In the genomic region with DNA sequence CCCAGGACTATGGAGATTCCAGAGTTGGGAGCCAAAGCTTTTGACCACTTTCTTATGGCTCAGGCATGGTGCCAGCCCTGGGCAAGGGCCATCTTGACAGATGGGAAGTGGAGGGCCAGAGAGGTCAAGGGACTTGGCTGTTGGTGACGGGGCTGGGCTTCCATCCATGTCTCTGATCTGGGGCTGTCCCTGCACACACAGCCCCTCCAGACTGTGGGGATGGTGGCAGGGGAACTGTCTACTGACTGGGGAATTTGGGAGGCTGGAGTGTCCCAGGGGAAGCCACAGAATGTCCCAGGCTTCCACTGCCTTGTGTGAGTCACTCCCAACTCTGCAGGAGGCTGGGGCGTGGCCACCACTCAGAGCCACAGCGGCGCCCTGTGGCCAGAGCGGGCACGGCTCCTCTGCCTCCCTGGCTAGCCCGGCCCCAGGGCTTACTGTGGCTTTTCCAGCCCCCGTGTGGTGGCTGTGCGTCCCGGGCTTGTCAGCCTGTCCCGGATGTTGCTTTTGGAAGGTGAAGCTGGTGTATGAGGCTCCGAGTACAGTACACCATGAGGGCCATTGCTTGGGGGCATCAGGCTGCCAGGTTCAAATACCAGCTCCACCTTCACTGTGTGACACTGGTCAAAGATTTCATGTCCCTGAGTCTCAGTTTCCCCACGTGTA, we compare ENCODE assay signal across 8 cellular contexts. TPM values are rescaled to one million over a fixed set of nuclear protein-coding genes. Genes with fewer than 3 reads are reported as not detected.
DNase-seq lines count a peak whose midpoint lies in the region; ATAC-seq and TF ChIP-seq lines count a peak whose summit lies in the region.

No MANE protein-coding gene starts in this region.

- 0 to 31% (median 4%) methylated on average over 2 to 13 of the region's 13 CpGs for WGBS in adrenal gland, 4 donors
- WGBS in psoas muscle, 3 donors: 4 to 14% (median 5%) methylated on average over 13 of the region's 13 CpGs

- no peaks in the 10 kb centered on the region for H3K9me3 ChIP-seq in adrenal gland (replicated peaks in 1 of 3)
- no peaks in the 10 kb centered on the region for H3K9me3 ChIP-seq in psoas muscle
- H3K9me3 ChIP-seq in upper lobe of right lung: no peaks in the 10 kb centered on the region

- H3K27me3 ChIP-seq in adrenal gland (no peaks in the 10 kb centered on the region), psoas muscle (ENCODE audit: insufficient read depth in 3 of 3, low read length in 2 of 3) (no peaks in the 10 kb centered on the region), upper lobe of right lung (no peaks in the 10 kb centered on the region)

- DNase-seq in COR-L47 (lab: John Stamatoyannopoulos, UW) (peak; percentile 47), T follicular helper cell (ENCODE audit: low read depth) (peak; percentile 66), adrenal gland (peak; percentile 90 to 96 (median 94)), left cardiac atrium (peak; percentile 91), psoas muscle (peak; percentile 91 to 96), upper lobe of right lung (peak; percentile 95)

- TF ChIP-seq POLR2A in adrenal gland (IDR thresholded peaks at IDR 0.05): no peak

- TF ChIP-seq CTCF in LNCAP (IDR thresholded peaks at IDR 0.05): peak; percentile 99
- peak; percentile 93 to 98 (median 97) for TF ChIP-seq CTCF in adrenal gland (IDR thresholded peaks at IDR 0.05)
- TF ChIP-seq CTCF in psoas muscle (IDR thresholded peaks at IDR 0.05): peak; percentile 92
- peak; percentile 97 for TF ChIP-seq CTCF in upper lobe of right lung (IDR thresholded peaks at IDR 0.05)

- ATAC-seq in GM21381 (IDR thresholded peaks at IDR 0.05; ENCODE audit: unreplicated experiment) (peak; percentile 74), left cardiac atrium (peak; percentile 96 to 98), psoas muscle (peak; percentile 98 to 99 (median 98)), upper lobe of right lung (peak; percentile 95)

- intact Hi-C loops in adrenal gland (cut with DNase I): loop anchor here in 1 of 2 donors (10.0 kb wide), 1 partner anchor 119 kb away; no protein-coding TSS in a partner anchor
- intact Hi-C loops in left cardiac atrium (cut with DNase I): loop anchor here in 1 of 2 donors (1.0 to 5.0 kb wide), 2 partner anchors 28 to 47 kb away; a partner anchor contains a TSS
- intact Hi-C loops in psoas muscle (cut with DNase I): loop anchor here in 1 of 2 donors (2.0 to 10.0 kb wide), 3 partner anchors 27 to 119 kb away; a partner anchor contains a TSS
- intact Hi-C loops in upper lobe of right lung (cut with DNase I): no loop called here

- H3K27ac ChIP-seq in adrenal gland: peak overlapping the region in 4 of 5 donors; percentile 30 to 80 (median 51)
- peak overlapping the region; percentile 54 for H3K27ac ChIP-seq in psoas muscle
- H3K27ac ChIP-seq in upper lobe of right lung: peak overlapping the region; percentile 56

- H3K4me3 ChIP-seq in adrenal gland: no peak overlapping the region
- no peak overlapping the region for H3K4me3 ChIP-seq in psoas muscle
- H3K4me3 ChIP-seq in upper lobe of right lung: no peak overlapping the region

- H3K36me3 ChIP-seq in adrenal gland (replicated peaks in 1 of 2) (peaks cover 0 to 25% of the 10 kb centered on the region in 2 donors), psoas muscle (ENCODE audit: insufficient read depth in 1 of 2, low read depth in 1 of 2) (peaks cover 4 to 42% of the 10 kb centered on the region in 2 donors), upper lobe of right lung (peaks cover 20% of the 10 kb centered on the region)

- peaks cover 10 to 12% of the 10 kb centered on the region in 2 donors for H3K4me1 ChIP-seq in adrenal gland (replicated peaks in 1 of 2)
- peaks cover 11% of the 10 kb centered on the region for H3K4me1 ChIP-seq in psoas muscle
- H3K4me1 ChIP-seq in upper lobe of right lung: peaks cover 41% of the 10 kb centered on the region

RNA-seq across cellular contexts. Expression of a gene that starts 19.6 kb away (rescaled TPM):
- 1 to 10 TPM in 2 of 8 donors, under 1 TPM in 4, not detected in 2; 0.57 to 1.2 (median 0.81) TPM for total RNA-seq in adrenal gland
- under 1 TPM; 0.40 to 0.68 (median 0.47) TPM for polyA plus RNA-seq in adrenal gland
- total RNA-seq in left cardiac atrium: under 1 TPM in 1 of 2 donors, not detected in 1; 0.21 TPM
- total RNA-seq in psoas muscle: under 1 TPM; 0.17 to 0.43 (median 0.20) TPM
- 1 to 10 TPM in 1 of 3 donors, under 1 TPM in 2; 0.36 to 1.2 (median 0.72) TPM for polyA plus RNA-seq in psoas muscle
- not detected for total RNA-seq in upper lobe of right lung

RNA-seq across cellular contexts. Expression of a gene that starts 19.7 kb away (rescaled TPM):
- total RNA-seq in adrenal gland (100 to 1,000 TPM in 1 of 8 donors, 10 to 100 TPM in 7; 39.7 to 111 (median 83.5) TPM), left cardiac atrium (10 to 100 TPM; 62.6 to 68.1 TPM), psoas muscle (10 to 100 TPM; 69.2 to 95.9 (median 88.4) TPM), upper lobe of right lung (49.0 TPM)
- polyA plus RNA-seq in adrenal gland (100 to 1,000 TPM in 2 of 3 donors, 10 to 100 TPM in 1; 74.2 to 205 (median 123) TPM), psoas muscle (100 to 1,000 TPM; 215 to 280 (median 238) TPM)

RNA-seq across cellular contexts. Expression of a gene that starts 27.7 kb away (rescaled TPM):
- total RNA-seq in adrenal gland (10 to 100 TPM; 14.5 to 25.2 (median 17.7) TPM), left cardiac atrium (10 to 100 TPM; 14.3 to 18.3 TPM), psoas muscle (10 to 100 TPM; 16.4 to 24.7 (median 18.9) TPM), upper lobe of right lung (37.4 TPM)
- polyA plus RNA-seq in adrenal gland (10 to 100 TPM in 1 of 3 donors, 1 to 10 TPM in 2; 5.7 to 14.0 (median 6.6) TPM), psoas muscle (10 to 100 TPM; 10.3 to 16.9 (median 12.1) TPM)

RNA-seq across cellular contexts. Expression of a gene that starts 50.5 kb away (rescaled TPM):
- total RNA-seq in adrenal gland: 1 to 10 TPM in 3 of 8 donors, under 1 TPM in 4, not detected in 1; 0.16 to 4.0 (median 0.42) TPM
- polyA plus RNA-seq in adrenal gland: 1 to 10 TPM in 2 of 3 donors, under 1 TPM in 1; 0.73 to 5.4 (median 3.8) TPM
- total RNA-seq in left cardiac atrium: 1 to 10 TPM; 1.9 to 3.6 TPM
- total RNA-seq in psoas muscle: under 1 TPM in 2 of 4 donors, not detected in 2; 0.25 to 0.36 TPM
- polyA plus RNA-seq in psoas muscle: under 1 TPM; 0.10 to 0.18 (median 0.18) TPM
- total RNA-seq in upper lobe of right lung: not detected
